Comparison of ENCODE assay signal across 8 cellular contexts in the genomic region with DNA sequence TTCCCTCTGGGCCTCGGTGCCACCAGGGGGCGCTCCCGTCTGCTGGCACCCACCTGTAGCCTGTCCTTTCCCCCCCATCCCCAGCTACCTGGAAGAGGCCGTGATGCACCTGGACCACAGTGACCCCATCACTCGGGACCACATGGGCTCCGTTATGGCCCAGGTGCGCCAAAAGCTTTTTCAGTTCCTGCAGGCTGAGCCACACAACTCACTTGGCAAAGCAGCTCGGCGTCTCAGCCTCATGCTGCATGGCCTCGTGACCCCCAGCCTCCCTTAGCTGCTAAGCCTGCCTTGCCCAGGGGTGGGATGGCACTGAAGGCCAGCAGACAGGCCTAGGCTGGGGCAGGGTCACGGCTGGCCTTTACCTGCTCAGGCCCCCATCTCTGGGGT. TPM values are rescaled to one million over a fixed set of nuclear protein-coding genes. Genes with fewer than 3 reads are reported as not detected.
DNase-seq lines count a peak whose midpoint lies in the region; ATAC-seq, FAIRE-seq and TF ChIP-seq lines count a peak whose summit lies in the region.

No MANE protein-coding gene starts in this region.

- H3K36me3 ChIP-seq in SJCRH30 (peaks cover 14% of the 10 kb centered on the region), heart left ventricle (peaks cover 0 to 75% (median 60%) of the 10 kb centered on the region in 9 donors), small intestine (ENCODE audit: control insufficient read depth in 2 of 2, insufficient read depth in 2 of 2, low read length in 2 of 2) (peaks cover 17 to 35% of the 10 kb centered on the region in 2 donors)

- WGBS in heart left ventricle, 4 donors, result 58 to 64% (median 63%) methylated on average over 11 of the region's 11 CpGs
- WGBS in small intestine, 3 donors, result 53 to 60% (median 54%) methylated on average over 11 of the region's 11 CpGs

- POLR2A ChIA-PET in AG04449 (lab: Yijun Ruan, JAX), result interaction anchor here (1.1 kb wide), 1 partner anchor 9 kb away, joined by 3 read pairs; the partner anchor contains the start of gene PSKH1

- no peaks in the 10 kb centered on the region for H3K9me3 ChIP-seq in SJCRH30 (replicated peaks)
- H3K9me3 ChIP-seq in heart left ventricle, result no peaks in the 10 kb centered on the region
- no peaks in the 10 kb centered on the region for H3K9me3 ChIP-seq in small intestine (ENCODE audit: control insufficient read depth, low read depth)

- no peak for TF ChIP-seq POLR2A in heart left ventricle (IDR thresholded peaks at IDR 0.05)

- CTCF ChIA-PET in AG04449 (lab: Yijun Ruan, JAX), result interaction anchor here (0.6 to 11.9 kb wide), 45 partner anchors 8 to 363 kb away, joined by 3 to 196 read pairs (median 6); partner anchors contain the start of genes CENPT, CTRL, EDC4 and PSKH1

- H3K27ac ChIP-seq in SJCRH30 (no peak overlapping the region), heart left ventricle (peak overlapping the region in 11 of 12 donors; percentile 44 to 94 (median 81)), small intestine (ENCODE audit: low read depth in 1 of 2, low read length in 1 of 2) (peak overlapping the region in 1 of 2 donors; percentile 36)

- peak in 3 of 4 donors; percentile 11 to 41 (median 38) for ATAC-seq in heart left ventricle
- ATAC-seq in GM18511 (IDR thresholded peaks at IDR 0.05; ENCODE audit: unreplicated experiment), result no peak
- ATAC-seq in HG03280 (IDR thresholded peaks at IDR 0.05; ENCODE audit: unreplicated experiment), result no peak

- H3K27me3 ChIP-seq in SJCRH30 (no peaks in the 10 kb centered on the region), heart left ventricle (no peaks in the 10 kb centered on the region), small intestine (ENCODE audit: control insufficient read depth in 2 of 2, insufficient read depth in 2 of 2, low read length in 2 of 2) (no peaks in the 10 kb centered on the region)

- peaks cover 4% of the 10 kb centered on the region; the same call in 1 of the 2 replicates for H3K4me1 ChIP-seq in SJCRH30
- peaks cover 0 to 56% (median 32%) of the 10 kb centered on the region in 12 donors for H3K4me1 ChIP-seq in heart left ventricle
- H3K4me1 ChIP-seq in small intestine (ENCODE audit: control insufficient read depth in 2 of 2, insufficient read depth in 1 of 2, low read depth in 1 of 2, low read length in 1 of 2), result no peaks in the 10 kb centered on the region

- H3K4me3 ChIP-seq in AG04449 (ENCODE audit: low read depth, low read length) (no peak overlapping the region), SJCRH30 (no peak overlapping the region), heart left ventricle (no peak overlapping the region), small intestine (ENCODE audit: low read depth in 1 of 2, low read length in 2 of 2) (no peak overlapping the region)

- intact Hi-C loops in heart left ventricle (cut with DNase I), result loop anchor here in 9 of 10 donors (1.0 to 10.0 kb wide), 9 partner anchors 43 to 161 kb away; no protein-coding TSS in a partner anchor

- peak; percentile 88 for TF ChIP-seq CTCF in AG04449 (IDR thresholded peaks at IDR 0.05; ENCODE audit: insufficient read depth, low read length, missing control alignments)
- TF ChIP-seq CTCF in heart left ventricle (IDR thresholded peaks at IDR 0.05), result peak; percentile 74 to 92 (median 83)

- no peak for FAIRE-seq in small intestine (lab: Jason Lieb, UNC)

- no peak for DNase-seq in AG04449 (ENCODE audit: low read depth, low spot score)
- DNase-seq in GM19240 (ENCODE audit: insufficient read length, low spot score), result peak; percentile 57
- DNase-seq in SJCRH30, result peak; percentile 26 to 45
- peak; percentile 69 for DNase-seq in activated naive CD4-positive, alpha-beta T cell treated with Interleukin-2 at 50 U/mL for 16 hours
- DNase-seq in heart left ventricle, result peak; percentile 47 to 80 (median 49)
- DNase-seq in small intestine, result peak; percentile 54

RNA-seq across cellular contexts. Expression of gene NRN1L, which starts 0.8 kb away (rescaled TPM):
- total RNA-seq in SJCRH30 (2014; rRNA removed; shearing (Covaris generic)), result not detected in 2 replicates
- 1 to 10 TPM in 4 of 9 donors, under 1 TPM in 2, not detected in 3; 0.78 to 5.8 (median 1.7) TPM for total RNA-seq in heart left ventricle
- 1 to 10 TPM; 1.7 to 1.8 TPM for polyA plus RNA-seq in heart left ventricle
- 1 to 10 TPM in 2 of 3 donors, under 1 TPM in 1; 0.69 to 6.0 (median 2.4) TPM for polyA plus RNA-seq in small intestine

RNA-seq across cellular contexts. Expression of gene PSKH1, which starts 9.2 kb away (rescaled TPM):
- 5.6 and 6.1 TPM in 2 replicates for total RNA-seq in SJCRH30 (2014; rRNA removed; shearing (Covaris generic))
- total RNA-seq in heart left ventricle, result 10 to 100 TPM; 17.1 to 31.3 (median 21.6) TPM
- 10 to 100 TPM; 16.3 to 36.9 TPM for polyA plus RNA-seq in heart left ventricle
- polyA plus RNA-seq in small intestine, result 10 to 100 TPM; 13.8 to 28.4 (median 18.8) TPM

RNA-seq across cellular contexts. Expression of gene EDC4, which starts 11.0 kb away (rescaled TPM):
- 40.9 and 43.5 TPM in 2 replicates for total RNA-seq in SJCRH30 (2014; rRNA removed; shearing (Covaris generic))
- total RNA-seq in heart left ventricle, result 10 to 100 TPM; 26.2 to 42.5 (median 32.5) TPM
- 10 to 100 TPM; 27.8 to 31.1 TPM for polyA plus RNA-seq in heart left ventricle
- 10 to 100 TPM; 30.6 to 76.5 (median 50.8) TPM for polyA plus RNA-seq in small intestine

RNA-seq across cellular contexts. Expression of gene CENPT, which starts 36.4 kb away (rescaled TPM):
- total RNA-seq in SJCRH30 (2014; rRNA removed; shearing (Covaris generic)), result 15.4 and 18.8 TPM in 2 replicates
- 10 to 100 TPM; 14.4 to 31.2 (median 20.1) TPM for total RNA-seq in heart left ventricle
- 10 to 100 TPM; 25.7 to 28.0 TPM for polyA plus RNA-seq in heart left ventricle
- 100 to 1,000 TPM in 1 of 3 donors, 10 to 100 TPM in 2; 25.3 to 111 (median 45.1) TPM for polyA plus RNA-seq in small intestine

RNA-seq across cellular contexts. Expression of gene NUTF2, which starts 37.1 kb away (rescaled TPM):
- 164 and 177 TPM in 2 replicates for total RNA-seq in SJCRH30 (2014; rRNA removed; shearing (Covaris generic))
- 100 to 1,000 TPM in 2 of 9 donors, 10 to 100 TPM in 7; 66.5 to 145 (median 90.9) TPM for total RNA-seq in heart left ventricle
- polyA plus RNA-seq in heart left ventricle (100 to 1,000 TPM; 179 to 191 TPM), small intestine (100 to 1,000 TPM in 1 of 3 donors, 10 to 100 TPM in 2; 77.3 to 104 (median 99.6) TPM)

Comparison
In these comparisons a context has a peak if more than half of its experiments do, and no peak if none do; other contexts are left out.
1. ATAC-seq: peak in heart left ventricle (3 of 4); none in GM18511 (single experiment) and HG03280 (single experiment).